ENCODE assay signal across 1 cellular context in the genomic region with DNA sequence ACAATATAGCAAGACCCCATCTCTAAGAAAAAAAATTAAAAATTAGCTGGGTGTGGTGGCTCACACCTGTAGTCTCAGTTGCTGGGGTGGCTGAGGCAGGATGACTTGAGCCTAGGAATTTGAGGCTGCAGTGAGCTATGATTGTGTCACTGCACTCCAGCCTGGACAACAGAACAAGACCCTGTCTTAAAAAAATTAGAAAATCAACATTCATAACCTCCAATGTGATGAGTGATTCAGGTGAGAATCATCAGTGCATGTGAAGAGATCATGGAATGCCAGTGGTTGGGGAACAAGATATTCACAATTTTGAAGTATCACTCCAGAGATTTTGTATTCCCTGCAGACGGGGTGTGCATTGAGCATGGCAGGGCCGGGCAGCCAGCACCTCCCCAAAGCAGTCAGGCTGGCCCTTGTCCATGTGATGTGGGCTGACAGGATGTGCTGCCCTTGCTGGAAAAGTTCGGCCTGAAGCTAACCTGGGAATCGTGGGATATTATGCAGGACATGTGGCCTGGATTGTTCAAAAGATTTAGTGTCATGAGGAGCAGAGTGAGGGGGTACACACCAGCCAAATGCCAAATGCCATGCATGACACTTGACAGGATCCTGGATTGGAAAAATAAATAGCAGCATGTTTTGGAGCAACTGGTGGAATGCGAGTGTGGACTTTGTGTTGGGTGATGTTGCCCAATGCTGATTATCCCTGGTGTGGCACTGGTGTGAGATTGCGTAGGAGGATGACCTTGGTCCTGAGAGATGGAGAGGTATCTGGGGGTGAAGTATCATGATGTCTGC.
TF ChIP-seq lines count a peak whose summit lies in the region.

No MANE protein-coding gene starts in this region.

TF ChIP-seq in HepG2, 621 proteins besides CTCF, POLR2A, EP300 and RAD21 (continued from another document and continues in another):
- TF ChIP-seq, protein P1, sequence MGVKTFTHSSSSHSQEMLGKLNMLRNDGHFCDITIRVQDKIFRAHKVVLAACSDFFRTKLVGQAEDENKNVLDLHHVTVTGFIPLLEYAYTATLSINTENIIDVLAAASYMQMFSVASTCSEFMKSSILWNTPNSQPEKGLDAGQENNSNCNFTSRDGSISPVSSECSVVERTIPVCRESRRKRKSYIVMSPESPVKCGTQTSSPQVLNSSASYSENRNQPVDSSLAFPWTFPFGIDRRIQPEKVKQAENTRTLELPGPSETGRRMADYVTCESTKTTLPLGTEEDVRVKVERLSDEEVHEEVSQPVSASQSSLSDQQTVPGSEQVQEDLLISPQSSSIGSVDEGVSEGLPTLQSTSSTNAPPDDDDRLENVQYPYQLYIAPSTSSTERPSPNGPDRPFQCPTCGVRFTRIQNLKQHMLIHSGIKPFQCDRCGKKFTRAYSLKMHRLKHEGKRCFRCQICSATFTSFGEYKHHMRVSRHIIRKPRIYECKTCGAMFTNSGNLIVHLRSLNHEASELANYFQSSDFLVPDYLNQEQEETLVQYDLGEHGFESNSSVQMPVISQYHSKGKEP (CRISPR knock-in tag; IDR thresholded peaks at IDR 0.05): no peak
- TF ChIP-seq ZBTB38 (CRISPR knock-in tag; IDR thresholded peaks at IDR 0.05) (peak; percentile 66), NFYB (CRISPR knock-in tag; IDR thresholded peaks at IDR 0.05) (no peak), ZNF580 (CRISPR knock-in tag; IDR thresholded peaks at IDR 0.05; ENCODE audit: borderline replicate concordance, low read depth) (peak; percentile 76; the same call in 1 of the 2 replicates), ZBTB25 (CRISPR knock-in tag; IDR thresholded peaks at IDR 0.05) (peak; percentile 92), ZUFSP (CRISPR knock-in tag; IDR thresholded peaks at IDR 0.05; ENCODE audit: borderline replicate concordance) (no peak), ZNF232 (CRISPR knock-in tag; IDR thresholded peaks at IDR 0.05; ENCODE audit: borderline replicate concordance) (peak; percentile 63; the same call in 1 of the 2 replicates), CCAR2 (optimal IDR thresholded peaks at IDR 0.05; ENCODE audit: low read depth, low read length) (no peak), SNRNP70 (IDR thresholded peaks at IDR 0.05; ENCODE audit: low read depth, low read length) (no peak), USF2 (IDR thresholded peaks at IDR 0.05; ENCODE audit: low read depth, low read length) (no peak), USF2 (CRISPR knock-in tag; IDR thresholded peaks at IDR 0.05; ENCODE audit: borderline replicate concordance) (no peak), ZNF451 (CRISPR knock-in tag; IDR thresholded peaks at IDR 0.05) (no peak), ZNF737 (CRISPR knock-in tag; IDR thresholded peaks at IDR 0.05; ENCODE audit: borderline replicate concordance) (no peak), GABPB1 (CRISPR knock-in tag; IDR thresholded peaks at IDR 0.05) (peak; percentile 62; the same call in 1 of the 2 replicates)
- TF ChIP-seq, protein P2, sequence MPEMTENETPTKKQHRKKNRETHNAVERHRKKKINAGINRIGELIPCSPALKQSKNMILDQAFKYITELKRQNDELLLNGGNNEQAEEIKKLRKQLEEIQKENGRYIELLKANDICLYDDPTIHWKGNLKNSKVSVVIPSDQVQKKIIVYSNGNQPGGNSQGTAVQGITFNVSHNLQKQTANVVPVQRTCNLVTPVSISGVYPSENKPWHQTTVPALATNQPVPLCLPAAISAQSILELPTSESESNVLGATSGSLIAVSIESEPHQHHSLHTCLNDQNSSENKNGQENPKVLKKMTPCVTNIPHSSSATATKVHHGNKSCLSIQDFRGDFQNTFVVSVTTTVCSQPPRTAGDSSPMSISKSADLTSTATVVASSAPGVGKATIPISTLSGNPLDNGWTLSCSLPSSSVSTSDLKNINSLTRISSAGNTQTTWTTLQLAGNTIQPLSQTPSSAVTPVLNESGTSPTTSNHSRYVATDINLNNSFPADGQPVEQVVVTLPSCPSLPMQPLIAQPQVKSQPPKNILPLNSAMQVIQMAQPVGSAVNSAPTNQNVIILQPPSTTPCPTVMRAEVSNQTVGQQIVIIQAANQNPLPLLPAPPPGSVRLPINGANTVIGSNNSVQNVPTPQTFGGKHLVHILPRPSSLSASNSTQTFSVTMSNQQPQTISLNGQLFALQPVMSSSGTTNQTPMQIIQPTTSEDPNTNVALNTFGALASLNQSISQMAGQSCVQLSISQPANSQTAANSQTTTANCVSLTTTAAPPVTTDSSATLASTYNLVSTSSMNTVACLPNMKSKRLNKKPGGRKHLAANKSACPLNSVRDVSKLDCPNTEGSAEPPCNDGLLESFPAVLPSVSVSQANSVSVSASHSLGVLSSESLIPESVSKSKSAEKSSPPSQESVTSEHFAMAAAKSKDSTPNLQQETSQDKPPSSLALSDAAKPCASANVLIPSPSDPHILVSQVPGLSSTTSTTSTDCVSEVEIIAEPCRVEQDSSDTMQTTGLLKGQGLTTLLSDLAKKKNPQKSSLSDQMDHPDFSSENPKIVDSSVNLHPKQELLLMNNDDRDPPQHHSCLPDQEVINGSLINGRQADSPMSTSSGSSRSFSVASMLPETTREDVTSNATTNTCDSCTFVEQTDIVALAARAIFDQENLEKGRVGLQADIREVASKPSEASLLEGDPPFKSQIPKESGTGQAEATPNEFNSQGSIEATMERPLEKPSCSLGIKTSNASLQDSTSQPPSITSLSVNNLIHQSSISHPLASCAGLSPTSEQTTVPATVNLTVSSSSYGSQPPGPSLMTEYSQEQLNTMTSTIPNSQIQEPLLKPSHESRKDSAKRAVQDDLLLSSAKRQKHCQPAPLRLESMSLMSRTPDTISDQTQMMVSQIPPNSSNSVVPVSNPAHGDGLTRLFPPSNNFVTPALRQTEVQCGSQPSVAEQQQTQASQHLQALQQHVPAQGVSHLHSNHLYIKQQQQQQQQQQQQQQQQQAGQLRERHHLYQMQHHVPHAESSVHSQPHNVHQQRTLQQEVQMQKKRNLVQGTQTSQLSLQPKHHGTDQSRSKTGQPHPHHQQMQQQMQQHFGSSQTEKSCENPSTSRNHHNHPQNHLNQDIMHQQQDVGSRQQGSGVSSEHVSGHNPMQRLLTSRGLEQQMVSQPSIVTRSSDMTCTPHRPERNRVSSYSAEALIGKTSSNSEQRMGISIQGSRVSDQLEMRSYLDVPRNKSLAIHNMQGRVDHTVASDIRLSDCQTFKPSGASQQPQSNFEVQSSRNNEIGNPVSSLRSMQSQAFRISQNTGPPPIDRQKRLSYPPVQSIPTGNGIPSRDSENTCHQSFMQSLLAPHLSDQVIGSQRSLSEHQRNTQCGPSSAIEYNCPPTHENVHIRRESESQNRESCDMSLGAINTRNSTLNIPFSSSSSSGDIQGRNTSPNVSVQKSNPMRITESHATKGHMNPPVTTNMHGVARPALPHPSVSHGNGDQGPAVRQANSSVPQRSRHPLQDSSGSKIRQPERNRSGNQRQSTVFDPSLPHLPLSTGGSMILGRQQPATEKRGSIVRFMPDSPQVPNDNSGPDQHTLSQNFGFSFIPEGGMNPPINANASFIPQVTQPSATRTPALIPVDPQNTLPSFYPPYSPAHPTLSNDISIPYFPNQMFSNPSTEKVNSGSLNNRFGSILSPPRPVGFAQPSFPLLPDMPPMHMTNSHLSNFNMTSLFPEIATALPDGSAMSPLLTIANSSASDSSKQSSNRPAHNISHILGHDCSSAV (CRISPR knock-in tag; IDR thresholded peaks at IDR 0.05; ENCODE audit: borderline replicate concordance): no peak
- TF ChIP-seq, protein P3, sequence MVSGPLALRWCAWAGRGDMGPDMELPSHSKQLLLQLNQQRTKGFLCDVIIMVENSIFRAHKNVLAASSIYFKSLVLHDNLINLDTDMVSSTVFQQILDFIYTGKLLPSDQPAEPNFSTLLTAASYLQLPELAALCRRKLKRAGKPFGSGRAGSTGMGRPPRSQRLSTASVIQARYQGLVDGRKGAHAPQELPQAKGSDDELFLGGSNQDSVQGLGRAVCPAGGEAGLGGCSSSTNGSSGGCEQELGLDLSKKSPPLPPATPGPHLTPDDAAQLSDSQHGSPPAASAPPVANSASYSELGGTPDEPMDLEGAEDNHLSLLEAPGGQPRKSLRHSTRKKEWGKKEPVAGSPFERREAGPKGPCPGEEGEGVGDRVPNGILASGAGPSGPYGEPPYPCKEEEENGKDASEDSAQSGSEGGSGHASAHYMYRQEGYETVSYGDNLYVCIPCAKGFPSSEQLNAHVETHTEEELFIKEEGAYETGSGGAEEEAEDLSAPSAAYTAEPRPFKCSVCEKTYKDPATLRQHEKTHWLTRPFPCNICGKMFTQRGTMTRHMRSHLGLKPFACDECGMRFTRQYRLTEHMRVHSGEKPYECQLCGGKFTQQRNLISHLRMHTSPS (CRISPR knock-in tag; IDR thresholded peaks at IDR 0.05; ENCODE audit: low read depth): peak; percentile 97
- TF ChIP-seq, protein P4, sequence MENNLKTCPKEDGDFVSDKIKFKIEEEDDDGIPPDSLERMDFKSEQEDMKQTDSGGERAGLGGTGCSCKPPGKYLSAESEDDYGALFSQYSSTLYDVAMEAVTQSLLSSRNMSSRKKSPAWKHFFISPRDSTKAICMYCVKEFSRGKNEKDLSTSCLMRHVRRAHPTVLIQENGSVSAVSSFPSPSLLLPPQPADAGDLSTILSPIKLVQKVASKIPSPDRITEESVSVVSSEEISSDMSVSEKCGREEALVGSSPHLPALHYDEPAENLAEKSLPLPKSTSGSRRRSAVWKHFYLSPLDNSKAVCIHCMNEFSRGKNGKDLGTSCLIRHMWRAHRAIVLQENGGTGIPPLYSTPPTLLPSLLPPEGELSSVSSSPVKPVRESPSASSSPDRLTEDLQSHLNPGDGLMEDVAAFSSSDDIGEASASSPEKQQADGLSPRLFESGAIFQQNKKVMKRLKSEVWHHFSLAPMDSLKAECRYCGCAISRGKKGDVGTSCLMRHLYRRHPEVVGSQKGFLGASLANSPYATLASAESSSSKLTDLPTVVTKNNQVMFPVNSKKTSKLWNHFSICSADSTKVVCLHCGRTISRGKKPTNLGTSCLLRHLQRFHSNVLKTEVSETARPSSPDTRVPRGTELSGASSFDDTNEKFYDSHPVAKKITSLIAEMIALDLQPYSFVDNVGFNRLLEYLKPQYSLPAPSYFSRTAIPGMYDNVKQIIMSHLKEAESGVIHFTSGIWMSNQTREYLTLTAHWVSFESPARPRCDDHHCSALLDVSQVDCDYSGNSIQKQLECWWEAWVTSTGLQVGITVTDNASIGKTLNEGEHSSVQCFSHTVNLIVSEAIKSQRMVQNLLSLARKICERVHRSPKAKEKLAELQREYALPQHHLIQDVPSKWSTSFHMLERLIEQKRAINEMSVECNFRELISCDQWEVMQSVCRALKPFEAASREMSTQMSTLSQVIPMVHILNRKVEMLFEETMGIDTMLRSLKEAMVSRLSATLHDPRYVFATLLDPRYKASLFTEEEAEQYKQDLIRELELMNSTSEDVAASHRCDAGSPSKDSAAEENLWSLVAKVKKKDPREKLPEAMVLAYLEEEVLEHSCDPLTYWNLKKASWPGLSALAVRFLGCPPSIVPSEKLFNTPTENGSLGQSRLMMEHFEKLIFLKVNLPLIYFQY (CRISPR knock-in tag; IDR thresholded peaks at IDR 0.05; ENCODE audit: borderline replicate concordance): peak; percentile 61; the same call in 1 of the 2 replicates
- TF ChIP-seq, protein P5, sequence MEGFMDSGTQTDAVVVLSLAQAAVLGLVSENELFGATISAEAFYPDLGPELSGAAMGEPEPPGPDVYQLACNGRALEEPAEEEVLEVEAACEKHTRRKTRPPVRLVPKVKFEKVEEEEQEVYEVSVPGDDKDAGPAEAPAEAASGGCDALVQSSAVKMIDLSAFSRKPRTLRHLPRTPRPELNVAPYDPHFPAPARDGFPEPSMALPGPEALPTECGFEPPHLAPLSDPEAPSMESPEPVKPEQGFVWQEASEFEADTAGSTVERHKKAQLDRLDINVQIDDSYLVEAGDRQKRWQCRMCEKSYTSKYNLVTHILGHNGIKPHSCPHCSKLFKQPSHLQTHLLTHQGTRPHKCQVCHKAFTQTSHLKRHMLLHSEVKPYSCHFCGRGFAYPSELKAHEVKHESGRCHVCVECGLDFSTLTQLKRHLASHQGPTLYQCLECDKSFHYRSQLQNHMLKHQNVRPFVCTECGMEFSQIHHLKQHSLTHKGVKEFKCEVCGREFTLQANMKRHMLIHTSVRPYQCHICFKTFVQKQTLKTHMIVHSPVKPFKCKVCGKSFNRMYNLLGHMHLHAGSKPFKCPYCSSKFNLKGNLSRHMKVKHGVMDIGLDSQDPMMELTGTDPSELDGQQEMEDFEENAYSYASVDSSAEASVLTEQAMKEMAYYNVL (CRISPR knock-in tag; IDR thresholded peaks at IDR 0.05; ENCODE audit: borderline replicate concordance): no peak; the same call in 1 of the 2 replicates
- TF ChIP-seq, protein P6, sequence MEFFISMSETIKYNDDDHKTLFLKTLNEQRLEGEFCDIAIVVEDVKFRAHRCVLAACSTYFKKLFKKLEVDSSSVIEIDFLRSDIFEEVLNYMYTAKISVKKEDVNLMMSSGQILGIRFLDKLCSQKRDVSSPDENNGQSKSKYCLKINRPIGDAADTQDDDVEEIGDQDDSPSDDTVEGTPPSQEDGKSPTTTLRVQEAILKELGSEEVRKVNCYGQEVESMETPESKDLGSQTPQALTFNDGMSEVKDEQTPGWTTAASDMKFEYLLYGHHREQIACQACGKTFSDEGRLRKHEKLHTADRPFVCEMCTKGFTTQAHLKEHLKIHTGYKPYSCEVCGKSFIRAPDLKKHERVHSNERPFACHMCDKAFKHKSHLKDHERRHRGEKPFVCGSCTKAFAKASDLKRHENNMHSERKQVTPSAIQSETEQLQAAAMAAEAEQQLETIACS (CRISPR knock-in tag; IDR thresholded peaks at IDR 0.05): no peak
